Comparison of ENCODE assay signal across 17 cellular contexts in the genomic region with DNA sequence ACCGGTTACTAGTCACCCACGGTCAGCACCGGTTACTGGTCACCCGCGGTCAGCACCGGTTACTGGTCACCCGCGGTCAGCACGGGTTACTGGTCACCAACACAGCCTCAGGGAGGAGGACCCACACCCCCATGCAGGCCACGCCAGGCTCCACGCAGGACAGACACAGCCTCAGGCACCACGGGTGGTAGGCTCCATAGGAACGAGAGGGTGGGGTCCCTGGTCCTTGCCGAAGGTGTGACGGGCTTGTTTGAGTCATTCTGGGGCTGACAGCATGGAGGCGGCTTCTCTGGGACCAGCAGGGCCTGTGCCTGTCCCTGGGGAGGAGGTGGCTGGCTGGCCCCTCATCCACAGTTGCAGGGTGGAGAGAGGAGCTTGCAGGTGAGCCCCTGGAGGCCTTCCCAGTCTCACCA.
DNase-seq lines count a peak whose midpoint lies in the region; ATAC-seq and TF ChIP-seq lines count a peak whose summit lies in the region.
"Had no signal": no experiment of that assay in that cellular context is flagged by ENCODE, and none has a peak within 500 bp of the region (broad histone marks: within the 10 kb centered on the region; RNA-seq: fewer than 3 reads in every experiment).

No MANE protein-coding gene starts in this region.

- H2AFZ ChIP-seq in neuronal stem cell (ENCODE audit: low read length), result no peak overlapping the region

- no peaks in the 10 kb centered on the region for H3K4me1 Mint-ChIP-seq in chondrocyte (ENCODE audit: low read depth)
- H3K4me1 Mint-ChIP-seq: CD4-positive, CD25-positive, alpha-beta regulatory T cell had no signal

- peak overlapping the region; percentile 88 for H2BK12ac ChIP-seq in neuronal stem cell (ENCODE audit: low read length)

- ATAC-seq in right cardiac atrium (no peak), GM21515 (IDR thresholded peaks at IDR 0.05; ENCODE audit: unreplicated experiment) (no peak)

- H3K27ac Mint-ChIP-seq in chondrocyte (ENCODE audit: unreplicated experiment), result no peak overlapping the region
- H3K27ac Mint-ChIP-seq: CD4-positive, CD25-positive, alpha-beta regulatory T cell; IgD-negative memory B cell had no signal

- H3K9ac ChIP-seq in neuronal stem cell (ENCODE audit: low read depth, low read length, poor library complexity), result no peak overlapping the region

- H2AK5ac ChIP-seq in neuronal stem cell (ENCODE audit: low read depth, low read length), result peak overlapping the region; percentile 78

- no peaks in the 10 kb centered on the region for H3K27me3 ChIP-seq in right atrium auricular region
- H3K27me3 ChIP-seq in right cardiac atrium (ENCODE audit: control insufficient read depth, insufficient read depth), result no peaks in the 10 kb centered on the region
- H3K27me3 ChIP-seq in neuronal stem cell (ENCODE audit: control insufficient read depth in 3 of 3, insufficient read depth in 3 of 3, low read depth in 1 of 3, low read length in 3 of 3), result peaks cover 0 to 27% (median 0%) of the 10 kb centered on the region in 3 experiments

- no peaks in the 10 kb centered on the region for H3K79me1 ChIP-seq in neuronal stem cell (ENCODE audit: low read depth, low read length)

- H3K4me1 ChIP-seq in right atrium auricular region, result no peaks in the 10 kb centered on the region
- H3K4me1 ChIP-seq in right cardiac atrium (ENCODE audit: control insufficient read depth, insufficient read depth, low read length), result no peaks in the 10 kb centered on the region
- peaks cover 0 to 1% of the 10 kb centered on the region in 2 donors for H3K4me1 ChIP-seq in neuronal stem cell (ENCODE audit: control insufficient read depth in 2 of 2, insufficient read depth in 1 of 2, low read depth in 1 of 2, low read length in 2 of 2)
- H3K4me1 ChIP-seq: Caco-2, HAP-1, SJSA1 had no signal

- H3K4ac ChIP-seq in neuronal stem cell (ENCODE audit: low read length), result peak overlapping the region; percentile 54

- H3K36me3 Mint-ChIP-seq in chondrocyte (ENCODE audit: low read depth), result no peaks in the 10 kb centered on the region
- H3K36me3 Mint-ChIP-seq: CD4-positive, CD25-positive, alpha-beta regulatory T cell had no signal

- peaks cover 18% of the 10 kb centered on the region for H3K27me3 Mint-ChIP-seq in chondrocyte (ENCODE audit: low read depth)
- H3K27me3 Mint-ChIP-seq: CD4-positive, CD25-positive, alpha-beta regulatory T cell; IgD-negative memory B cell had no signal

- H3K23ac ChIP-seq in neuronal stem cell (ENCODE audit: low read depth, low read length, poor library complexity), result peak overlapping the region; percentile 35

- WGBS in right cardiac atrium, result 80% methylated on average over 16 of the region's 16 CpGs
- WGBS in neuronal stem cell (ENCODE audit: extremely low coverage in 2 of 2, insufficient read length in 2 of 2, insufficient replicate concordance in 1 of 2), 2 donors, result no CpG with 5 or more reads among the region's 16 CpGs

- no peak overlapping the region for H3K4me2 ChIP-seq in neuronal stem cell (ENCODE audit: insufficient read depth, low read length, poor library complexity, severe bottlenecking)

- H3K27ac ChIP-seq in right atrium auricular region (no peak overlapping the region), right cardiac atrium (ENCODE audit: low read length) (no peak overlapping the region), neuronal stem cell (replicated peaks; ENCODE audit: low read length) (no peak overlapping the region)
- H3K27ac ChIP-seq: HL-60, SJSA1 had no signal

- H3K4me3 Mint-ChIP-seq in chondrocyte (ENCODE audit: unreplicated experiment), result no peak overlapping the region
- H3K4me3 Mint-ChIP-seq: CD4-positive, CD25-positive, alpha-beta regulatory T cell; IgD-negative memory B cell had no signal

- no peak overlapping the region for H3K4me3 ChIP-seq in right atrium auricular region
- no peak overlapping the region for H3K4me3 ChIP-seq in right cardiac atrium (ENCODE audit: low read length)
- no peak overlapping the region for H3K4me3 ChIP-seq in neuronal stem cell (ENCODE audit: low read length in 2 of 2)
- H3K4me3 ChIP-seq: HAP-1, SJSA1 had no signal

- H2BK15ac ChIP-seq in neuronal stem cell (ENCODE audit: low read length), result peak overlapping the region; percentile 91

- H3K9me3 ChIP-seq in right atrium auricular region (no peaks in the 10 kb centered on the region), right cardiac atrium (ENCODE audit: control insufficient read depth, low read length) (no peaks in the 10 kb centered on the region), neuronal stem cell (replicated peaks in 1 of 2; ENCODE audit: control insufficient read depth in 2 of 2, insufficient read depth in 1 of 2, low read depth in 1 of 2, low read length in 2 of 2) (peaks cover 0 to 1% of the 10 kb centered on the region in 2 donors)
- H3K9me3 ChIP-seq: Caco-2, HAP-1 had no signal

- H2BK5ac ChIP-seq in neuronal stem cell (ENCODE audit: low read length), result peak overlapping the region; percentile 31

- no peak overlapping the region for H2BK120ac ChIP-seq in neuronal stem cell (ENCODE audit: low read depth, low read length)

- no peak overlapping the region for H3K14ac ChIP-seq in neuronal stem cell (ENCODE audit: low read length)

- H3K18ac ChIP-seq in neuronal stem cell (ENCODE audit: low read length), result peak overlapping the region; percentile 78

- H3K36me3 ChIP-seq in right atrium auricular region (no peaks in the 10 kb centered on the region), neuronal stem cell (replicated peaks in 1 of 2; ENCODE audit: control insufficient read depth in 2 of 2, insufficient read depth in 2 of 2, low read length in 2 of 2) (no peaks in the 10 kb centered on the region)
- H3K36me3 ChIP-seq: HAP-1 had no signal

- DNase-seq in right atrium auricular region (ENCODE audit: low spot score), result peak; percentile 11
- DNase-seq in right cardiac atrium, result no peak
- peak; percentile 79 for DNase-seq in chondrocyte (ENCODE audit: low spot score)
- DNase-seq in neuronal stem cell (ENCODE audit: low spot score), result no peak
- no peak for DNase-seq in GM20000 (ENCODE audit: low spot score)
- DNase-seq in erythroblast (lab: John Stamatoyannopoulos, UW), result no peak
- DNase-seq: Caco-2; CD4-positive, CD25-positive, alpha-beta regulatory T cell; DMS53; Kasumi-1; NCI-H1105 treated with DMSO at 0.1 percent for 48 hours; NCI-H187 had no signal

- H3K9me3 Mint-ChIP-seq in chondrocyte (ENCODE audit: low read depth), result no peaks in the 10 kb centered on the region

- no peak for TF ChIP-seq POLR2A in erythroblast (IDR thresholded peaks at IDR 0.05; ENCODE audit: low read length)

- H4K91ac ChIP-seq in neuronal stem cell (ENCODE audit: low read depth, low read length, poor library complexity), result no peak overlapping the region

- intact Hi-C loops in right cardiac atrium (cut with DNase I), result no loop called here

- H4K8ac ChIP-seq in neuronal stem cell (ENCODE audit: low read depth, low read length), result no peak overlapping the region

- TF ChIP-seq CTCF in right atrium auricular region (IDR thresholded peaks at IDR 0.05) (no peak), chondrocyte (IDR thresholded peaks at IDR 0.05) (no peak), GM20000 (IDR thresholded peaks at IDR 0.05; ENCODE audit: extremely low read depth, missing control alignments) (no peak)

Comparison
In these comparisons a context has a peak if more than half of its experiments do, and no peak if none do; other contexts are left out.
1. DNase-seq: peak in right atrium auricular region (single experiment) and chondrocyte (single experiment); none in right cardiac atrium (0 of 3), neuronal stem cell (single experiment), GM20000 (single experiment) and erythroblast (0 of 2).